Comparison of ENCODE assay signal across 1 cellular context in genomic region chr3:169509780-169510179, GRCh38.
TF ChIP-seq lines count a peak whose summit lies in the region.

No MANE protein-coding gene starts in this region.

TF ChIP-seq in HepG2, 621 proteins besides CTCF, POLR2A, EP300 and RAD21 (continued from another document):
- TF ChIP-seq, protein P1, sequence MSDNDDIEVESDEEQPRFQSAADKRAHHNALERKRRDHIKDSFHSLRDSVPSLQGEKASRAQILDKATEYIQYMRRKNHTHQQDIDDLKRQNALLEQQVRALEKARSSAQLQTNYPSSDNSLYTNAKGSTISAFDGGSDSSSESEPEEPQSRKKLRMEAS (IDR thresholded peaks at IDR 0.05), result no peak
- no peak for TF ChIP-seq ZNF775 (CRISPR knock-in tag; IDR thresholded peaks at IDR 0.05; ENCODE audit: borderline replicate concordance)
